In the genomic region with DNA sequence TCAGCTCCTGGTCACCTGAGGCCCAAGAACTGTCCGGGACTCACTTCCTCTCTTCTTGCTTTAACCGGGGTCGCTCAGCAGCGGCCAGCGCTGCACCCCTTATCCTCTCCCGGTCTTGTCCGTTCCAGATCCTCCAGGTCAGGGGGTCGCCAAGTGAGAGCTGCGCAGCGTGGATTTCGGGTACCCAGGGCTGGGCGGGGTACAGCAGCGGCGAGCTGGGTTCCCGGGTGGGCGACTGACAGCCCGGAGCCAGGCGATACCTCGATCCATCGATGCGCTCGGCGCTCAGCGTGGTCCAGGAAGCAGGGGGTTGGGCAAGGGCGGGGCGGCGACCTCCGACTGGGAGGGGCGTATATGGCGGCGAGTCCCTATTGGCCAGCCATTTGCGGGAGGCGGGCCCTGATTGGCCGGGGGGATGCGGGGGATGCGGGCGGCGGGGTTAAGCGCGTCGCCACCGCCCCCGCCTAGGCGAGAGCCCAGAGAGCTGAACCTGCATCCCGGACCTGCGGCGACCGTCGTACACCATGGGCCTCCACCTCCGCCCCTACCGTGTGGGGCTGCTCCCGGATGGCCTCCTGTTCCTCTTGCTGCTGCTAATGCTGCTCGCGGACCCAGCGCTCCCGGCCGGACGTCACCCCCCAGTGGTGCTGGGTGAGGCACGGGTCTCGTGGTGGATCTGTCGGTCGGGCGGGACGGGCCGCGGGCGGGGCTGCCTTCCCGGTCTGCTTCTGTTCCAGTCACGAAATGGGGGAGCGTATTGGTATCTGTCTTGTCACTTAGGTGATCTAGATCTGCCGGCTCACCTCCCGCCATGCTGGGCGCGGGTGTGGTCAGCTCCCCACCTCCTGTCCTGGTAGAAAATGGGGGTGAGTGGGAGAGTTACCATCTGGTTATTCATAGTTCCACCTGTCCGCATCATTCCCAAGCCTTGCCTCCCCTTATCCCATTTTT, we compare ENCODE assay signal across 1 cellular context.
TF ChIP-seq lines count a peak whose summit lies in the region.

A gene with protein sequence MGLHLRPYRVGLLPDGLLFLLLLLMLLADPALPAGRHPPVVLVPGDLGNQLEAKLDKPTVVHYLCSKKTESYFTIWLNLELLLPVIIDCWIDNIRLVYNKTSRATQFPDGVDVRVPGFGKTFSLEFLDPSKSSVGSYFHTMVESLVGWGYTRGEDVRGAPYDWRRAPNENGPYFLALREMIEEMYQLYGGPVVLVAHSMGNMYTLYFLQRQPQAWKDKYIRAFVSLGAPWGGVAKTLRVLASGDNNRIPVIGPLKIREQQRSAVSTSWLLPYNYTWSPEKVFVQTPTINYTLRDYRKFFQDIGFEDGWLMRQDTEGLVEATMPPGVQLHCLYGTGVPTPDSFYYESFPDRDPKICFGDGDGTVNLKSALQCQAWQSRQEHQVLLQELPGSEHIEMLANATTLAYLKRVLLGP (plus strand): TSS at position 471 of the 951 bp plus-strand sequence. CDS start 54 bp downstream, at position 525.

TF ChIP-seq in GM12878, 131 proteins besides CTCF, POLR2A, EP300 and RAD21 (continued from another document and continues in another):
- TF ChIP-seq, protein P1, sequence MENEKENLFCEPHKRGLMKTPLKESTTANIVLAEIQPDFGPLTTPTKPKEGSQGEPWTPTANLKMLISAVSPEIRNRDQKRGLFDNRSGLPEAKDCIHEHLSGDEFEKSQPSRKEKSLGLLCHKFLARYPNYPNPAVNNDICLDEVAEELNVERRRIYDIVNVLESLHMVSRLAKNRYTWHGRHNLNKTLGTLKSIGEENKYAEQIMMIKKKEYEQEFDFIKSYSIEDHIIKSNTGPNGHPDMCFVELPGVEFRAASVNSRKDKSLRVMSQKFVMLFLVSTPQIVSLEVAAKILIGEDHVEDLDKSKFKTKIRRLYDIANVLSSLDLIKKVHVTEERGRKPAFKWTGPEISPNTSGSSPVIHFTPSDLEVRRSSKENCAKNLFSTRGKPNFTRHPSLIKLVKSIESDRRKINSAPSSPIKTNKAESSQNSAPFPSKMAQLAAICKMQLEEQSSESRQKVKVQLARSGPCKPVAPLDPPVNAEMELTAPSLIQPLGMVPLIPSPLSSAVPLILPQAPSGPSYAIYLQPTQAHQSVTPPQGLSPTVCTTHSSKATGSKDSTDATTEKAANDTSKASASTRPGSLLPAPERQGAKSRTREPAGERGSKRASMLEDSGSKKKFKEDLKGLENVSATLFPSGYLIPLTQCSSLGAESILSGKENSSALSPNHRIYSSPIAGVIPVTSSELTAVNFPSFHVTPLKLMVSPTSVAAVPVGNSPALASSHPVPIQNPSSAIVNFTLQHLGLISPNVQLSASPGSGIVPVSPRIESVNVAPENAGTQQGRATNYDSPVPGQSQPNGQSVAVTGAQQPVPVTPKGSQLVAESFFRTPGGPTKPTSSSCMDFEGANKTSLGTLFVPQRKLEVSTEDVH (IDR thresholded peaks at IDR 0.05; ENCODE audit: low read depth, partially characterized antibody): no peak
- TF ChIP-seq GATAD2B (conservative IDR thresholded peaks at IDR 0.05; ENCODE audit: low read depth) (no peak), EGR1 (IDR thresholded peaks at IDR 0.05; ENCODE audit: borderline replicate concordance in 1 of 2, low read depth in 2 of 2, low read length in 2 of 2) (peak in 1 of 2 experiments; percentile 99; a peak in 2 of 3 replicates), CHD4 (IDR thresholded peaks at IDR 0.05) (no peak), ZNF592 (IDR thresholded peaks at IDR 0.05) (no peak), NR2C2 (IDR thresholded peaks at IDR 0.05; ENCODE audit: borderline replicate concordance, control insufficient read depth, insufficient read length, low read depth) (peak; percentile 87), NR2F1 (conservative IDR thresholded peaks at IDR 0.05) (peak; percentile 61; the same call in 1 of the 2 replicates), TAF1 (IDR thresholded peaks at IDR 0.05; ENCODE audit: borderline replicate concordance, low read depth, low read length) (no peak; the same call in 1 of the 2 replicates), LARP7 (IDR thresholded peaks at IDR 0.05) (no peak; the same call in 1 of the 2 replicates), CREB1 (IDR thresholded peaks at IDR 0.05; ENCODE audit: low read depth) (peak; percentile 76; the same call in 1 of the 2 replicates), MTA3 (IDR thresholded peaks at IDR 0.05; ENCODE audit: borderline replicate concordance, low read length) (no peak), POLR2AphosphoS5 (IDR thresholded peaks at IDR 0.05; ENCODE audit: low read length) (peak; percentile 52; the same call in 1 of the 2 replicates), CHD1 (IDR thresholded peaks at IDR 0.05; ENCODE audit: low read depth, low read length) (no peak), BCL11A (IDR thresholded peaks at IDR 0.05; ENCODE audit: low read depth, low read length) (no peak), NRF1 (conservative IDR thresholded peaks at IDR 0.05; ENCODE audit: low read depth, low read length) (no peak; the same call in 1 of the 2 replicates), RFX5 (IDR thresholded peaks at IDR 0.05; ENCODE audit: low read depth, low read length) (0 out of 2 replicates have a peak, but pooled peaks have one; percentile 33), JUND (IDR thresholded peaks at IDR 0.05; ENCODE audit: low read depth, low read length) (no peak), TARDBP (IDR thresholded peaks at IDR 0.05; ENCODE audit: borderline replicate concordance) (peak; percentile 84; the same call in 1 of the 2 replicates), ZNF24 (IDR thresholded peaks at IDR 0.05) (peak; percentile 34; the same call in 1 of the 2 replicates), HDGF (IDR thresholded peaks at IDR 0.05) (peak; percentile 92), CBFB (IDR thresholded peaks at IDR 0.05; ENCODE audit: low read depth) (no peak), REST (IDR thresholded peaks at IDR 0.05; ENCODE audit: low read depth, low read length) (no peak), GABPA (IDR thresholded peaks at IDR 0.05; ENCODE audit: low read depth) (no peak), CREM (IDR thresholded peaks at IDR 0.05; ENCODE audit: low read depth) (peak; percentile 64; the same call in 1 of the 2 replicates)
- TF ChIP-seq, protein P2, sequence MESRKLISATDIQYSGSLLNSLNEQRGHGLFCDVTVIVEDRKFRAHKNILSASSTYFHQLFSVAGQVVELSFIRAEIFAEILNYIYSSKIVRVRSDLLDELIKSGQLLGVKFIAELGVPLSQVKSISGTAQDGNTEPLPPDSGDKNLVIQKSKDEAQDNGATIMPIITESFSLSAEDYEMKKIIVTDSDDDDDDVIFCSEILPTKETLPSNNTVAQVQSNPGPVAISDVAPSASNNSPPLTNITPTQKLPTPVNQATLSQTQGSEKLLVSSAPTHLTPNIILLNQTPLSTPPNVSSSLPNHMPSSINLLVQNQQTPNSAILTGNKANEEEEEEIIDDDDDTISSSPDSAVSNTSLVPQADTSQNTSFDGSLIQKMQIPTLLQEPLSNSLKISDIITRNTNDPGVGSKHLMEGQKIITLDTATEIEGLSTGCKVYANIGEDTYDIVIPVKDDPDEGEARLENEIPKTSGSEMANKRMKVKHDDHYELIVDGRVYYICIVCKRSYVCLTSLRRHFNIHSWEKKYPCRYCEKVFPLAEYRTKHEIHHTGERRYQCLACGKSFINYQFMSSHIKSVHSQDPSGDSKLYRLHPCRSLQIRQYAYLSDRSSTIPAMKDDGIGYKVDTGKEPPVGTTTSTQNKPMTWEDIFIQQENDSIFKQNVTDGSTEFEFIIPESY (IDR thresholded peaks at IDR 0.05): no peak
- TF ChIP-seq, protein P3, sequence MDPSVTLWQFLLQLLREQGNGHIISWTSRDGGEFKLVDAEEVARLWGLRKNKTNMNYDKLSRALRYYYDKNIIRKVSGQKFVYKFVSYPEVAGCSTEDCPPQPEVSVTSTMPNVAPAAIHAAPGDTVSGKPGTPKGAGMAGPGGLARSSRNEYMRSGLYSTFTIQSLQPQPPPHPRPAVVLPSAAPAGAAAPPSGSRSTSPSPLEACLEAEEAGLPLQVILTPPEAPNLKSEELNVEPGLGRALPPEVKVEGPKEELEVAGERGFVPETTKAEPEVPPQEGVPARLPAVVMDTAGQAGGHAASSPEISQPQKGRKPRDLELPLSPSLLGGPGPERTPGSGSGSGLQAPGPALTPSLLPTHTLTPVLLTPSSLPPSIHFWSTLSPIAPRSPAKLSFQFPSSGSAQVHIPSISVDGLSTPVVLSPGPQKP (IDR thresholded peaks at IDR 0.05; ENCODE audit: low read depth, low read length): peak; percentile 39; the same call in 1 of the 2 replicates
- TF ChIP-seq, protein P4, sequence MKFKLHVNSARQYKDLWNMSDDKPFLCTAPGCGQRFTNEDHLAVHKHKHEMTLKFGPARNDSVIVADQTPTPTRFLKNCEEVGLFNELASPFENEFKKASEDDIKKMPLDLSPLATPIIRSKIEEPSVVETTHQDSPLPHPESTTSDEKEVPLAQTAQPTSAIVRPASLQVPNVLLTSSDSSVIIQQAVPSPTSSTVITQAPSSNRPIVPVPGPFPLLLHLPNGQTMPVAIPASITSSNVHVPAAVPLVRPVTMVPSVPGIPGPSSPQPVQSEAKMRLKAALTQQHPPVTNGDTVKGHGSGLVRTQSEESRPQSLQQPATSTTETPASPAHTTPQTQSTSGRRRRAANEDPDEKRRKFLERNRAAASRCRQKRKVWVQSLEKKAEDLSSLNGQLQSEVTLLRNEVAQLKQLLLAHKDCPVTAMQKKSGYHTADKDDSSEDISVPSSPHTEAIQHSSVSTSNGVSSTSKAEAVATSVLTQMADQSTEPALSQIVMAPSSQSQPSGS (IDR thresholded peaks at IDR 0.05; ENCODE audit: low read length): no peak
- TF ChIP-seq, protein P5, sequence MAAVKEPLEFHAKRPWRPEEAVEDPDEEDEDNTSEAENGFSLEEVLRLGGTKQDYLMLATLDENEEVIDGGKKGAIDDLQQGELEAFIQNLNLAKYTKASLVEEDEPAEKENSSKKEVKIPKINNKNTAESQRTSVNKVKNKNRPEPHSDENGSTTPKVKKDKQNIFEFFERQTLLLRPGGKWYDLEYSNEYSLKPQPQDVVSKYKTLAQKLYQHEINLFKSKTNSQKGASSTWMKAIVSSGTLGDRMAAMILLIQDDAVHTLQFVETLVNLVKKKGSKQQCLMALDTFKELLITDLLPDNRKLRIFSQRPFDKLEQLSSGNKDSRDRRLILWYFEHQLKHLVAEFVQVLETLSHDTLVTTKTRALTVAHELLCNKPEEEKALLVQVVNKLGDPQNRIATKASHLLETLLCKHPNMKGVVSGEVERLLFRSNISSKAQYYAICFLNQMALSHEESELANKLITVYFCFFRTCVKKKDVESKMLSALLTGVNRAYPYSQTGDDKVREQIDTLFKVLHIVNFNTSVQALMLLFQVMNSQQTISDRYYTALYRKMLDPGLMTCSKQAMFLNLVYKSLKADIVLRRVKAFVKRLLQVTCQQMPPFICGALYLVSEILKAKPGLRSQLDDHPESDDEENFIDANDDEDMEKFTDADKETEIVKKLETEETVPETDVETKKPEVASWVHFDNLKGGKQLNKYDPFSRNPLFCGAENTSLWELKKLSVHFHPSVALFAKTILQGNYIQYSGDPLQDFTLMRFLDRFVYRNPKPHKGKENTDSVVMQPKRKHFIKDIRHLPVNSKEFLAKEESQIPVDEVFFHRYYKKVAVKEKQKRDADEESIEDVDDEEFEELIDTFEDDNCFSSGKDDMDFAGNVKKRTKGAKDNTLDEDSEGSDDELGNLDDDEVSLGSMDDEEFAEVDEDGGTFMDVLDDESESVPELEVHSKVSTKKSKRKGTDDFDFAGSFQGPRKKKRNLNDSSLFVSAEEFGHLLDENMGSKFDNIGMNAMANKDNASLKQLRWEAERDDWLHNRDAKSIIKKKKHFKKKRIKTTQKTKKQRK (IDR thresholded peaks at IDR 0.05; ENCODE audit: low read depth, low read length): no peak
